19 cellular contexts compared by ENCODE assay signal in genomic region chr10:22417736-22418268, GRCh38.
"Had no signal": no experiment of that assay in that cellular context is flagged by ENCODE, and none has a peak within 500 bp of the region (broad histone marks: within the 10 kb centered on the region; RNA-seq: fewer than 3 reads in every experiment).

No MANE protein-coding gene starts in this region.

- FAIRE-seq: endometrium, keratinocyte, pancreas, urothelium cell line had no signal

- H3K27me3 Mint-ChIP-seq: effector memory CD8-positive, alpha-beta T cell; stimulated activated naive B cell treated with anti-CD40 and anti-IgM and Interleukin-4, amounts not matched to agents 10 μg/mL and 1 μg/mL and 100 μg/mL, for 72 hours; stimulated activated naive CD8-positive, alpha-beta T cell treated with anti-CD3 and anti-CD28 coated beads, Interleukin-15, Interleukin-2, amounts not matched to agents 100 ng/mL and 50 ng/mL, for 24 hours had no signal

- H3K4me3 ChIP-seq: lower lobe of right lung, pancreas, right lobe of liver, thoracic aorta, tibial nerve, upper lobe of left lung had no signal

- H3K36me3 ChIP-seq: lower lobe of right lung, neutrophil, pancreas, right lobe of liver, thoracic aorta, tibial nerve, upper lobe of left lung had no signal

- H3K9me3 Mint-ChIP-seq: effector memory CD8-positive, alpha-beta T cell; naive thymus-derived CD8-positive, alpha-beta T cell; stimulated activated naive B cell treated with anti-CD40 and anti-IgM and Interleukin-4, amounts not matched to agents 10 μg/mL and 1 μg/mL and 100 μg/mL, for 72 hours; stimulated activated naive CD8-positive, alpha-beta T cell treated with anti-CD3 and anti-CD28 coated beads, Interleukin-15, Interleukin-2, amounts not matched to agents 100 ng/mL and 50 ng/mL, for 24 hours had no signal

- H3K4me3 Mint-ChIP-seq: effector memory CD8-positive, alpha-beta T cell; naive thymus-derived CD8-positive, alpha-beta T cell; stimulated activated naive B cell treated with anti-CD40 and anti-IgM and Interleukin-4, amounts not matched to agents 10 μg/mL and 1 μg/mL and 100 μg/mL, for 72 hours; stimulated activated naive CD8-positive, alpha-beta T cell treated with anti-CD3 and anti-CD28 coated beads, Interleukin-15, Interleukin-2, amounts not matched to agents 100 ng/mL and 50 ng/mL, for 24 hours had no signal

- H3K36me3 Mint-ChIP-seq: naive thymus-derived CD8-positive, alpha-beta T cell; stimulated activated naive B cell treated with anti-CD40 and anti-IgM and Interleukin-4, amounts not matched to agents 10 μg/mL and 1 μg/mL and 100 μg/mL, for 72 hours had no signal

- H3K4me1 ChIP-seq: lower lobe of right lung, pancreas, right lobe of liver, tibial nerve, upper lobe of left lung had no signal

- H3K27ac ChIP-seq: lower lobe of right lung, neutrophil, pancreas, right lobe of liver, thoracic aorta, tibial nerve, upper lobe of left lung had no signal

- H3K4me1 Mint-ChIP-seq: naive thymus-derived CD8-positive, alpha-beta T cell had no signal

- ATAC-seq: effector memory CD8-positive, alpha-beta T cell; left ventricle myocardium superior; lower lobe of right lung; naive thymus-derived CD8-positive, alpha-beta T cell; pancreas; right lobe of liver; stimulated activated naive B cell treated with anti-CD40 and anti-IgM and Interleukin-4, amounts not matched to agents 10 μg/mL and 1 μg/mL and 100 μg/mL, for 72 hours had no signal

- H3K9me3 ChIP-seq: lower lobe of right lung, neutrophil, pancreas, right lobe of liver, thoracic aorta, tibial nerve, upper lobe of left lung had no signal

- H3K27me3 ChIP-seq: neutrophil, pancreas, right lobe of liver, tibial nerve, upper lobe of left lung had no signal

- H3K27ac Mint-ChIP-seq: effector memory CD8-positive, alpha-beta T cell; stimulated activated naive B cell treated with anti-CD40 and anti-IgM and Interleukin-4, amounts not matched to agents 10 μg/mL and 1 μg/mL and 100 μg/mL, for 72 hours; stimulated activated naive CD8-positive, alpha-beta T cell treated with anti-CD3 and anti-CD28 coated beads, Interleukin-15, Interleukin-2, amounts not matched to agents 100 ng/mL and 50 ng/mL, for 24 hours had no signal

- DNase-seq: cortex of kidney; effector memory CD8-positive, alpha-beta T cell; left ventricle myocardium superior; lower lobe of right lung; naive thymus-derived CD8-positive, alpha-beta T cell; pancreas; right lobe of liver; small intestine; stimulated activated CD4-positive, alpha-beta T cell treated with anti-CD3 and anti-CD28 coated beads, Interleukin-15, amount 100 ng/mL, for 24 hours; stimulated activated CD4-positive, alpha-beta T cell treated with anti-CD3 and anti-CD28 coated beads, Interleukin-2, amount 100 ng/mL, for 48 hours; stimulated activated naive B cell treated with anti-CD40 and anti-IgM and Interleukin-4, amounts not matched to agents 10 μg/mL and 1 μg/mL and 100 μg/mL, for 72 hours; upper lobe of left lung had no signal
